In genomic region chr5:156527611-156528010, GRCh38 we compare ENCODE assay signal across 36 cellular contexts.
"Had no signal": no experiment of that assay in that cellular context is flagged by ENCODE, and none has a peak within 500 bp of the region (broad histone marks: within the 10 kb centered on the region; RNA-seq: fewer than 3 reads in every experiment).

No MANE protein-coding gene starts in this region.

- H3K9me3 Mint-ChIP-seq: activated B cell treated with CpG ODN at 0.5 μM for 24 hours; activated CD4-positive, alpha-beta memory T cell treated with anti-CD3 and anti-CD28 coated beads for 36 hours; activated naive CD4-positive, alpha-beta T cell treated with anti-CD3 and anti-CD28 coated beads for 36 hours; activated naive CD4-positive, alpha-beta T cell treated with anti-CD3 and anti-CD28 coated beads, Interleukin-2, amount 50 U/mL, for 24 hours; activated naive CD8-positive, alpha-beta T cell treated with anti-CD3 and anti-CD28 coated beads for 36 hours; activated naive CD8-positive, alpha-beta T cell treated with anti-CD3 and anti-CD28 coated beads, Interleukin-2, amount 50 U/mL, for 24 hours; activated T-helper 1 cell treated with anti-CD3 and anti-CD28 coated beads, Interleukin-12 subunit alpha, Interleukin-12 subunit beta, Interleukin-2, Interleukin-4 antibody, amounts not matched to agents 30 ng/mL and 10 ng/mL and 1 ng/mL, durations not matched to agents 14 hours and 24 hours and 36 hours; activated T-helper 2 cell treated with anti-CD3 and anti-CD28 coated beads, Interferon-gamma antibody, Interleukin-2, Interleukin-4, amounts not matched to agents 10 μg/mL and 5 μg/mL and 100 μg/mL, durations not matched to agents 14 hours and 24 hours and 36 hours; central memory CD8-positive, alpha-beta T cell; dendritic cell treated with granulocyte-macrophage colony-stimulating factor and Interleukin-4, amounts not matched to agents 40 ng/mL and 50 ng/mL, for 4 days; T-helper 2 cell treated with Interferon-gamma antibody and Interleukin-4, amounts not matched to agents 5 μg/mL and 100 μg/mL, for 36 hours had no signal

- H3K4me1 ChIP-seq: adrenal gland, foreskin keratinocyte, heart left ventricle had no signal

- H3K9me3 ChIP-seq: adrenal gland, esophagus muscularis mucosa, gastrocnemius medialis had no signal

- H3K27me3 ChIP-seq: adrenal gland, dorsolateral prefrontal cortex, esophagus muscularis mucosa, foreskin keratinocyte, gastrocnemius medialis, heart left ventricle had no signal

- DNase-seq: activated B cell treated with CpG ODN at 0.5 μM for 24 hours; activated CD4-positive, alpha-beta memory T cell treated with anti-CD3 and anti-CD28 coated beads for 36 hours; activated CD4-positive, alpha-beta T cell treated with anti-CD3 and anti-CD28 coated beads for 48 hours; activated CD8-positive, alpha-beta memory T cell treated with anti-CD3 and anti-CD28 coated beads, Interleukin-2, amount 10 ng/mL, durations not matched to agents 7 days and 5 days; activated CD8-positive, alpha-beta memory T cell treated with anti-CD3 and anti-CD28 coated beads, Interleukin-2, amount 50 U/mL, for 4 hours; activated CD8-positive, alpha-beta T cell treated with anti-CD3 and anti-CD28 coated beads, Interleukin-2, amount 10 ng/mL, durations not matched to agents 7 days and 5 days; activated effector memory CD4-positive, alpha-beta T cell treated with anti-CD3 and anti-CD28 coated beads, Interleukin-2, amount 50 U/mL, for 16 hours; activated naive CD4-positive, alpha-beta T cell treated with anti-CD3 and anti-CD28 coated beads for 36 hours; activated naive CD8-positive, alpha-beta T cell treated with anti-CD3 and anti-CD28 coated beads for 36 hours; activated naive CD8-positive, alpha-beta T cell treated with anti-CD3 and anti-CD28 coated beads, Interleukin-2, amount 50 U/mL, for 24 hours; activated T-cell treated with anti-CD3 and anti-CD28 coated beads, Interleukin-2, amount 50 U/mL, for 1 hour; activated T-cell treated with anti-CD3 and anti-CD28 coated beads, Interleukin-2, amount 50 U/mL, for 48 hours; adrenal gland; amygdala; aorta; dorsolateral prefrontal cortex; effector memory CD4-positive, alpha-beta T cell; erythroblast; foreskin keratinocyte; gastrocnemius medialis; glutamatergic neuron; heart left ventricle; T-helper 1 cell; T-helper 17 cell; T1000; WERI-Rb-1 had no signal

- H3K36me3 ChIP-seq: adrenal gland, esophagus muscularis mucosa, gastrocnemius medialis, heart left ventricle, WERI-Rb-1 had no signal

- H3K27me3 Mint-ChIP-seq: activated B cell treated with CpG ODN at 0.5 μM for 24 hours; activated CD8-positive, alpha-beta memory T cell treated with anti-CD3 and anti-CD28 coated beads, Interleukin-2, amount 10 ng/mL, durations not matched to agents 7 days and 5 days; activated naive CD4-positive, alpha-beta T cell treated with anti-CD3 and anti-CD28 coated beads, Interleukin-2, amount 50 U/mL, for 24 hours; dendritic cell treated with granulocyte-macrophage colony-stimulating factor and Interleukin-4, amounts not matched to agents 40 ng/mL and 50 ng/mL, for 4 days; T-helper 17 cell had no signal

- ATAC-seq: activated CD4-positive, CD25-positive, alpha-beta regulatory T cell treated with anti-CD3 and anti-CD28 coated beads, Interleukin-2, amount 50 U/mL, for 24 hours; activated CD8-positive, alpha-beta memory T cell treated with anti-CD3 and anti-CD28 coated beads, Interleukin-2, amount 10 ng/mL, durations not matched to agents 7 days and 5 days; activated CD8-positive, alpha-beta T cell treated with anti-CD3 and anti-CD28 coated beads, Interleukin-2, amount 10 ng/mL, durations not matched to agents 7 days and 5 days; activated naive CD8-positive, alpha-beta T cell treated with anti-CD3 and anti-CD28 coated beads, Interleukin-2, amount 50 U/mL, for 24 hours; foreskin keratinocyte; gastrocnemius medialis; heart left ventricle; T-helper 17 cell had no signal

- H3K27ac Mint-ChIP-seq: activated B cell treated with CpG ODN at 0.5 μM for 24 hours; activated CD4-positive, alpha-beta memory T cell treated with anti-CD3 and anti-CD28 coated beads for 36 hours; activated CD8-positive, alpha-beta memory T cell treated with anti-CD3 and anti-CD28 coated beads, Interleukin-2, amount 10 ng/mL, durations not matched to agents 7 days and 5 days; activated CD8-positive, alpha-beta T cell treated with anti-CD3 and anti-CD28 coated beads, Interleukin-2, amount 10 ng/mL, durations not matched to agents 7 days and 5 days; activated naive CD4-positive, alpha-beta T cell treated with anti-CD3 and anti-CD28 coated beads for 36 hours; activated naive CD4-positive, alpha-beta T cell treated with anti-CD3 and anti-CD28 coated beads, Interleukin-2, amount 50 U/mL, for 24 hours; activated naive CD8-positive, alpha-beta T cell treated with anti-CD3 and anti-CD28 coated beads for 36 hours; activated naive CD8-positive, alpha-beta T cell treated with anti-CD3 and anti-CD28 coated beads, Interleukin-2, amount 50 U/mL, for 24 hours; activated T-helper 1 cell treated with anti-CD3 and anti-CD28 coated beads, Interleukin-12 subunit alpha, Interleukin-12 subunit beta, Interleukin-2, Interleukin-4 antibody, amounts not matched to agents 30 ng/mL and 10 ng/mL and 1 ng/mL, durations not matched to agents 14 hours and 24 hours and 36 hours; activated T-helper 2 cell treated with anti-CD3 and anti-CD28 coated beads, Interferon-gamma antibody, Interleukin-2, Interleukin-4, amounts not matched to agents 10 μg/mL and 5 μg/mL and 100 μg/mL, durations not matched to agents 14 hours and 24 hours and 36 hours; dendritic cell treated with granulocyte-macrophage colony-stimulating factor and Interleukin-4, amounts not matched to agents 40 ng/mL and 50 ng/mL, for 4 days; T-helper 17 cell; T-helper 2 cell treated with Interferon-gamma antibody and Interleukin-4, amounts not matched to agents 5 μg/mL and 100 μg/mL, for 36 hours had no signal

- H3K36me3 Mint-ChIP-seq: activated CD4-positive, alpha-beta memory T cell treated with anti-CD3 and anti-CD28 coated beads for 36 hours; activated CD8-positive, alpha-beta memory T cell treated with anti-CD3 and anti-CD28 coated beads, Interleukin-2, amount 10 ng/mL, durations not matched to agents 7 days and 5 days; activated naive CD4-positive, alpha-beta T cell treated with anti-CD3 and anti-CD28 coated beads, Interleukin-2, amount 50 U/mL, for 24 hours; activated naive CD8-positive, alpha-beta T cell treated with anti-CD3 and anti-CD28 coated beads for 36 hours had no signal

- H3K4me3 Mint-ChIP-seq: activated B cell treated with CpG ODN at 0.5 μM for 24 hours; activated CD4-positive, alpha-beta memory T cell treated with anti-CD3 and anti-CD28 coated beads for 36 hours; activated CD8-positive, alpha-beta memory T cell treated with anti-CD3 and anti-CD28 coated beads, Interleukin-2, amount 10 ng/mL, durations not matched to agents 7 days and 5 days; activated CD8-positive, alpha-beta T cell treated with anti-CD3 and anti-CD28 coated beads, Interleukin-2, amount 10 ng/mL, durations not matched to agents 7 days and 5 days; activated naive CD4-positive, alpha-beta T cell treated with anti-CD3 and anti-CD28 coated beads for 36 hours; activated naive CD4-positive, alpha-beta T cell treated with anti-CD3 and anti-CD28 coated beads, Interleukin-2, amount 50 U/mL, for 24 hours; activated naive CD8-positive, alpha-beta T cell treated with anti-CD3 and anti-CD28 coated beads for 36 hours; activated naive CD8-positive, alpha-beta T cell treated with anti-CD3 and anti-CD28 coated beads, Interleukin-2, amount 50 U/mL, for 24 hours; activated T-helper 1 cell treated with anti-CD3 and anti-CD28 coated beads, Interleukin-12 subunit alpha, Interleukin-12 subunit beta, Interleukin-2, Interleukin-4 antibody, amounts not matched to agents 30 ng/mL and 10 ng/mL and 1 ng/mL, durations not matched to agents 14 hours and 24 hours and 36 hours; brain; central memory CD8-positive, alpha-beta T cell; dendritic cell treated with granulocyte-macrophage colony-stimulating factor and Interleukin-4, amounts not matched to agents 40 ng/mL and 50 ng/mL, for 4 days; T-helper 17 cell; T-helper 2 cell treated with Interferon-gamma antibody and Interleukin-4, amounts not matched to agents 5 μg/mL and 100 μg/mL, for 36 hours had no signal

- H3K27ac ChIP-seq: adrenal gland, coronary artery, dorsolateral prefrontal cortex, foreskin keratinocyte, heart left ventricle, WERI-Rb-1 had no signal

- H3K4me3 ChIP-seq: adrenal gland, coronary artery, dorsolateral prefrontal cortex, esophagus muscularis mucosa, gastrocnemius medialis, heart left ventricle had no signal

- H3K4me1 Mint-ChIP-seq: activated B cell treated with CpG ODN at 0.5 μM for 24 hours; activated CD8-positive, alpha-beta memory T cell treated with anti-CD3 and anti-CD28 coated beads, Interleukin-2, amount 10 ng/mL, durations not matched to agents 7 days and 5 days; activated naive CD4-positive, alpha-beta T cell treated with anti-CD3 and anti-CD28 coated beads, Interleukin-2, amount 50 U/mL, for 24 hours; activated naive CD8-positive, alpha-beta T cell treated with anti-CD3 and anti-CD28 coated beads for 36 hours; activated naive CD8-positive, alpha-beta T cell treated with anti-CD3 and anti-CD28 coated beads, Interleukin-2, amount 50 U/mL, for 24 hours; central memory CD8-positive, alpha-beta T cell; T-helper 17 cell had no signal
